Comparison of ENCODE assay signal across 9 cellular contexts in genomic region chr19:40599331-40600085, GRCh38. TPM values are rescaled to one million over a fixed set of nuclear protein-coding genes. Genes with fewer than 3 reads are reported as not detected.
A peak's percentile ranks its signal among the peaks of the same experiment; 100 is the strongest.
DNase-seq lines count a peak whose midpoint lies in the region; ATAC-seq and TF ChIP-seq lines count a peak whose summit lies in the region.
"Had no signal": no experiment of that assay in that cellular context is flagged by ENCODE, and none has a peak within 500 bp of the region (broad histone marks: within the 10 kb centered on the region; RNA-seq: fewer than 3 reads in every experiment).

No MANE protein-coding gene starts in this region.

- peaks cover 56% of the 10 kb centered on the region for H3K4me1 Mint-ChIP-seq in activated naive CD4-positive, alpha-beta T cell treated with anti-CD3 and anti-CD28 coated beads, Interleukin-2, amount 50 U/mL, for 24 hours

- H3K4me2 ChIP-seq in mesendoderm (ENCODE audit: low read length), result no peak overlapping the region

- H3K9ac ChIP-seq in mesendoderm (ENCODE audit: low read length), result peak overlapping the region; percentile 38

- CTCF ChIA-PET in A673 (lab: Charles Lee), result interaction anchor here (0.6 to 2.3 kb wide), 7 partner anchors 14 to 226 kb away, joined by 3 to 15 read pairs (median 8); no protein-coding TSS in a partner anchor
- CTCF ChIA-PET in HEK293 (lab: Yijun Ruan, JAX), result interaction anchor here (0.6 to 20.7 kb wide), 32 partner anchors 9 to 294 kb away, joined by 3 to 470 read pairs (median 4); partner anchors contain the start of genes BLVRB and SERTAD1

- H3K4ac ChIP-seq in mesendoderm (ENCODE audit: low read depth, low read length), result no peak overlapping the region

- H3K36me3 ChIP-seq in A673 (ENCODE audit: insufficient read depth, low read length, poor library complexity, severe bottlenecking), result no peaks in the 10 kb centered on the region
- no peaks in the 10 kb centered on the region for H3K36me3 ChIP-seq in HEK293 (ENCODE audit: control insufficient read depth in 2 of 2, insufficient read depth in 1 of 2, low read length in 2 of 2)
- no peaks in the 10 kb centered on the region for H3K36me3 ChIP-seq in mesendoderm (ENCODE audit: control insufficient read depth, insufficient read depth, low read length)

- no peaks in the 10 kb centered on the region for H3K79me2 ChIP-seq in mesendoderm (ENCODE audit: control insufficient read depth, insufficient read depth, low read length)

- peaks cover 38% of the 10 kb centered on the region for H3K4me1 ChIP-seq in A673 (ENCODE audit: insufficient read depth, low read length, poor library complexity, severe bottlenecking)
- H3K4me1 ChIP-seq in HEK293 (ENCODE audit: control insufficient read depth, insufficient read depth, low read length), result peaks cover 58% of the 10 kb centered on the region
- peaks cover 12% of the 10 kb centered on the region for H3K4me1 ChIP-seq in mesendoderm (ENCODE audit: control insufficient read depth, low read depth, low read length)

- no CpG with 5 or more reads among the region's 12 CpGs for WGBS in mesendoderm (ENCODE audit: extremely low coverage, insufficient coverage, low lambda C conversion rate)

- H3K27ac ChIP-seq in A673 (ENCODE audit: low read depth, low read length, poor library complexity, severe bottlenecking) (peak overlapping the region; percentile 90), HEK293 (ENCODE audit: extremely low read depth, low read depth, low read length) (no peak overlapping the region), mesendoderm (ENCODE audit: low read depth, low read length) (no peak overlapping the region)

- peak overlapping the region; percentile 79 for H3K4me3 Mint-ChIP-seq in activated naive CD4-positive, alpha-beta T cell treated with anti-CD3 and anti-CD28 coated beads, Interleukin-2, amount 50 U/mL, for 24 hours

- H4K5ac ChIP-seq in mesendoderm (ENCODE audit: low read length), result no peak overlapping the region

- no TSS peak for BruUV-seq in A673 (replicated peaks; lab: Mats Ljungman, UMichigan)

- H3K36me3 Mint-ChIP-seq in activated naive CD4-positive, alpha-beta T cell treated with anti-CD3 and anti-CD28 coated beads, Interleukin-2, amount 50 U/mL, for 24 hours, result no peaks in the 10 kb centered on the region

- H3K23ac ChIP-seq in mesendoderm (ENCODE audit: low read length), result no peak overlapping the region

- H3K4me3 ChIP-seq in A673 (ENCODE audit: low read depth, low read length, poor library complexity, severe bottlenecking) (peak overlapping the region; percentile 61), HEK293 (ENCODE audit: low read depth, low read length) (no peak overlapping the region), mesendoderm (ENCODE audit: low read length) (no peak overlapping the region)

- H3K18ac ChIP-seq in mesendoderm (ENCODE audit: low read length), result no peak overlapping the region

- H3K27me3 Mint-ChIP-seq in activated naive CD4-positive, alpha-beta T cell treated with anti-CD3 and anti-CD28 coated beads, Interleukin-2, amount 50 U/mL, for 24 hours, result peaks cover 18% of the 10 kb centered on the region

- peak overlapping the region; percentile 27 for H3K27ac Mint-ChIP-seq in activated naive CD4-positive, alpha-beta T cell treated with anti-CD3 and anti-CD28 coated beads, Interleukin-2, amount 50 U/mL, for 24 hours

- H2BK15ac ChIP-seq in mesendoderm (replicated peaks; ENCODE audit: low read depth), result no peak overlapping the region

- POLR2A ChIA-PET in A673 (lab: Charles Lee; ENCODE audit: low non-redundant PET) (interaction anchor here (0.6 kb wide), 1 partner anchor 314 kb away, joined by 5 read pairs; the partner anchor contains the start of gene AKT2), HEK293 (lab: Yijun Ruan, JAX) (interaction anchor here (0.7 to 2.3 kb wide), 9 partner anchors 24 to 202 kb away, joined by 3 to 15 read pairs (median 3); no protein-coding TSS in a partner anchor)

- H2BK120ac ChIP-seq in mesendoderm (ENCODE audit: low read depth, low read length), result no peak overlapping the region

- H3K9me3 ChIP-seq in A673 (ENCODE audit: low read depth, low read length, poor library complexity, severe bottlenecking) (no peaks in the 10 kb centered on the region), HEK293 (ENCODE audit: control insufficient read depth, insufficient read depth, low read depth, low read length) (no peaks in the 10 kb centered on the region)

- H3K27me3 ChIP-seq in A673 (replicated peaks; ENCODE audit: insufficient read depth, low read depth, low read length, poor library complexity), result no peaks in the 10 kb centered on the region
- peaks cover 26% of the 10 kb centered on the region for H3K27me3 ChIP-seq in mesendoderm (ENCODE audit: insufficient read depth, low read length, poor library complexity)

- H2BK5ac ChIP-seq in mesendoderm (ENCODE audit: low read length), result no peak overlapping the region

- no peaks in the 10 kb centered on the region for H3K9me3 Mint-ChIP-seq in activated naive CD4-positive, alpha-beta T cell treated with anti-CD3 and anti-CD28 coated beads, Interleukin-2, amount 50 U/mL, for 24 hours

- no peak for TF ChIP-seq CTCF in A673 (conservative IDR thresholded peaks at IDR 0.05; ENCODE audit: low read depth, low read length)
- TF ChIP-seq CTCF in HEK293 (tag by site-specific recombination; IDR thresholded peaks at IDR 0.05), result no peak

- intact Hi-C loops in A673 (cut with micrococcal nuclease; ENCODE audit: unreplicated experiment), result loop anchor here (2.0 to 10.0 kb wide), 3 partner anchors 135 to 295 kb away; partner anchors contain the start of genes BLVRB, SERTAD3 and SPTBN4

- ATAC-seq in GM18498 (IDR thresholded peaks at IDR 0.05; ENCODE audit: unreplicated experiment) (no peak), GM18858 (IDR thresholded peaks at IDR 0.05; ENCODE audit: unreplicated experiment) (no peak)

- no peak overlapping the region for H4K8ac ChIP-seq in mesendoderm (ENCODE audit: low read depth, low read length)

- no peak overlapping the region for H2AK5ac ChIP-seq in mesendoderm (ENCODE audit: low read length)

- no peaks in the 10 kb centered on the region for H3K79me1 ChIP-seq in mesendoderm (ENCODE audit: low read length)

- H3K56ac ChIP-seq in mesendoderm (ENCODE audit: low read length), result peak overlapping the region; percentile 49

- DNase-seq in A673 (ENCODE audit: low spot score) (peak; percentile 86), mesendoderm (no peak), NCI-H510A (lab: John Stamatoyannopoulos, UW) (no peak)
- no peak for DNase-seq in stimulated activated CD4-positive, alpha-beta T cell treated with anti-CD3 and anti-CD28 coated beads, Interleukin-4, amount 100 ng/mL, for 1 hour
- DNase-seq: SIG-M5 had no signal

TF ChIP-seq in HEK293, 187 proteins besides CTCF, POLR2A, EP300 and RAD21 (continues in another document):
- peak; percentile 91 for TF ChIP-seq ZNF341 (tag by site-specific recombination; IDR thresholded peaks at IDR 0.05; ENCODE audit: low read depth)
- 0 out of 2 replicates have a peak, but pooled peaks have one; percentile 19 for TF ChIP-seq ZNF404 (tag by site-specific recombination; IDR thresholded peaks at IDR 0.05)
- TF ChIP-seq ZNF843 (tag by site-specific recombination; IDR thresholded peaks at IDR 0.05), result peak; percentile 25; the same call in 1 of the 2 replicates
- TF ChIP-seq ZIC2 (tag by site-specific recombination; IDR thresholded peaks at IDR 0.05), result peak; percentile 53
- TF ChIP-seq SP3 (tag by site-specific recombination; IDR thresholded peaks at IDR 0.05), result peak; percentile 85
- peak; percentile 57; the same call in 1 of the 2 replicates for TF ChIP-seq KLF17 (tag by site-specific recombination; IDR thresholded peaks at IDR 0.05)
- peak; percentile 8; the same call in 1 of the 2 replicates for TF ChIP-seq ZBTB11 (tag by site-specific recombination; conservative IDR thresholded peaks at IDR 0.05; ENCODE audit: low read depth)
- TF ChIP-seq ZNF223 (tag by site-specific recombination; IDR thresholded peaks at IDR 0.05), result no peak

RNA-seq across cellular contexts. Expression of gene LTBP4, which starts 1.7 kb away (rescaled TPM):
- 139 and 178 TPM in 2 replicates for total RNA-seq in A673 (2021)
- 28.7 TPM for polyA plus RNA-seq in mesendoderm (2013, experiment 1 of 2)
- 28.9 TPM for polyA plus RNA-seq in mesendoderm (2013, experiment 2 of 2)

RNA-seq across cellular contexts. Expression of gene SHKBP1, which starts 22.8 kb away (rescaled TPM):
- total RNA-seq in A673 (2021), result 85.5 and 110 TPM in 2 replicates
- polyA plus RNA-seq in mesendoderm (2013, experiment 1 of 2), result 52.1 TPM
- 49.6 TPM for polyA plus RNA-seq in mesendoderm (2013, experiment 2 of 2)
